29 cellular contexts compared by ENCODE assay signal in genomic region chr3:123037015-123037375, GRCh38. TPM values are rescaled to one million over a fixed set of nuclear protein-coding genes. Genes with fewer than 3 reads are reported as not detected.
"Had no signal": no experiment of that assay in that cellular context is flagged by ENCODE, and none has a peak within 500 bp of the region (broad histone marks: within the 10 kb centered on the region; RNA-seq: fewer than 3 reads in every experiment).

No MANE protein-coding gene starts in this region.

- H3K36me3 ChIP-seq: cardiac muscle cell had no signal

- H3K4me3 ChIP-seq: cardiac muscle cell, PC-9 had no signal

- H2AFZ ChIP-seq: PC-9 had no signal

- H3K27ac Mint-ChIP-seq: activated CD4-positive, alpha-beta memory T cell treated with anti-CD3 and anti-CD28 coated beads, Interleukin-2, amount 10 ng/mL, durations not matched to agents 7 days and 5 days; activated CD8-positive, alpha-beta memory T cell treated with anti-CD3 and anti-CD28 coated beads, Interleukin-2, amount 10 ng/mL, durations not matched to agents 7 days and 5 days; activated naive CD4-positive, alpha-beta T cell treated with anti-CD3 and anti-CD28 coated beads, Interleukin-2, amount 10 ng/mL, durations not matched to agents 7 days and 5 days; activated naive CD8-positive, alpha-beta T cell; activated naive CD8-positive, alpha-beta T cell treated with anti-CD3 and anti-CD28 coated beads, Interleukin-2, amount 50 U/mL, for 24 hours; WTC11 had no signal

- H3K36me3 Mint-ChIP-seq: activated CD8-positive, alpha-beta memory T cell treated with anti-CD3 and anti-CD28 coated beads, Interleukin-2, amount 10 ng/mL, durations not matched to agents 7 days and 5 days; activated naive CD4-positive, alpha-beta T cell treated with anti-CD3 and anti-CD28 coated beads, Interleukin-2, amount 10 ng/mL, durations not matched to agents 7 days and 5 days; activated naive CD8-positive, alpha-beta T cell; WTC11 had no signal

- H3K27ac ChIP-seq: cardiac muscle cell, KMS-11, PC-9, RWPE1 had no signal

- DNase-seq: activated CD4-positive, alpha-beta memory T cell treated with anti-CD3 and anti-CD28 coated beads, Interleukin-2, amount 10 ng/mL, durations not matched to agents 7 days and 5 days; activated CD4-positive, alpha-beta T cell treated with anti-CD3 and anti-CD28 coated beads for 4 hours; activated CD4-positive, CD25-positive, alpha-beta regulatory T cell treated with anti-CD3 and anti-CD28 coated beads, Interleukin-2, amount 50 U/mL, for 72 hours; activated CD8-positive, alpha-beta memory T cell treated with anti-CD3 and anti-CD28 coated beads for 24 hours; activated CD8-positive, alpha-beta memory T cell treated with anti-CD3 and anti-CD28 coated beads, Interleukin-2, amount 10 ng/mL, durations not matched to agents 7 days and 5 days; activated CD8-positive, alpha-beta memory T cell treated with anti-CD3 and anti-CD28 coated beads, Interleukin-2, amount 50 U/mL, for 48 hours; activated effector memory CD4-positive, alpha-beta T cell treated with Interleukin-2 at 50 U/mL for 16 hours; activated naive CD4-positive, alpha-beta T cell treated with anti-CD3 and anti-CD28 coated beads, Interleukin-2, amount 10 ng/mL, durations not matched to agents 7 days and 5 days; activated naive CD8-positive, alpha-beta T cell treated with anti-CD3 and anti-CD28 coated beads, Interleukin-2, amount 50 U/mL, for 24 hours; activated T-cell treated with anti-CD3 and anti-CD28 coated beads, Interleukin-2, amount 50 U/mL, for 48 hours; anterior cingulate cortex; NCI-H1092 treated with DMSO at 0.1 percent for 48 hours; NCI-H1417; NCI-H146; NCI-H187; NCI-H2029 treated with DMSO at 0.1 percent for 48 hours; NCI-H2227 treated with DMSO at 0.1 percent for 48 hours; NCI-H446; NCI-H510A treated with DMSO at 0.1 percent for 48 hours; Right ventricle myocardium superior had no signal

- ATAC-seq: activated CD8-positive, alpha-beta memory T cell treated with anti-CD3 and anti-CD28 coated beads, Interleukin-2, amount 10 ng/mL, durations not matched to agents 7 days and 5 days; activated naive CD8-positive, alpha-beta T cell treated with anti-CD3 and anti-CD28 coated beads, Interleukin-2, amount 50 U/mL, for 24 hours; WTC11 had no signal

- H3K27me3 ChIP-seq: cardiac muscle cell had no signal

- H3K4me3 Mint-ChIP-seq: activated CD4-positive, alpha-beta memory T cell treated with anti-CD3 and anti-CD28 coated beads, Interleukin-2, amount 10 ng/mL, durations not matched to agents 7 days and 5 days; activated CD8-positive, alpha-beta memory T cell treated with anti-CD3 and anti-CD28 coated beads, Interleukin-2, amount 10 ng/mL, durations not matched to agents 7 days and 5 days; activated naive CD4-positive, alpha-beta T cell treated with anti-CD3 and anti-CD28 coated beads, Interleukin-2, amount 10 ng/mL, durations not matched to agents 7 days and 5 days; activated naive CD8-positive, alpha-beta T cell; activated naive CD8-positive, alpha-beta T cell treated with anti-CD3 and anti-CD28 coated beads, Interleukin-2, amount 50 U/mL, for 24 hours; central memory CD8-positive, alpha-beta T cell; WTC11 had no signal

- H3K9ac ChIP-seq: KMS-11 had no signal

- H3K4me1 Mint-ChIP-seq: activated CD4-positive, alpha-beta memory T cell treated with anti-CD3 and anti-CD28 coated beads, Interleukin-2, amount 10 ng/mL, durations not matched to agents 7 days and 5 days; activated CD8-positive, alpha-beta memory T cell treated with anti-CD3 and anti-CD28 coated beads, Interleukin-2, amount 10 ng/mL, durations not matched to agents 7 days and 5 days; activated naive CD4-positive, alpha-beta T cell treated with anti-CD3 and anti-CD28 coated beads, Interleukin-2, amount 10 ng/mL, durations not matched to agents 7 days and 5 days; activated naive CD8-positive, alpha-beta T cell treated with anti-CD3 and anti-CD28 coated beads, Interleukin-2, amount 50 U/mL, for 24 hours; central memory CD8-positive, alpha-beta T cell had no signal

- H3K9me3 Mint-ChIP-seq: activated CD4-positive, alpha-beta memory T cell treated with anti-CD3 and anti-CD28 coated beads, Interleukin-2, amount 10 ng/mL, durations not matched to agents 7 days and 5 days; activated naive CD4-positive, alpha-beta T cell treated with anti-CD3 and anti-CD28 coated beads, Interleukin-2, amount 10 ng/mL, durations not matched to agents 7 days and 5 days; activated naive CD8-positive, alpha-beta T cell treated with anti-CD3 and anti-CD28 coated beads, Interleukin-2, amount 50 U/mL, for 24 hours; central memory CD8-positive, alpha-beta T cell; WTC11 had no signal

RNA-seq across cellular contexts. Expression of gene SEMA5B, which starts 9.4 kb away (rescaled TPM):
- total RNA-seq: activated CD8-positive, alpha-beta memory T cell treated with anti-CD3 and anti-CD28 coated beads, Interleukin-2, amount 10 ng/mL, durations not matched to agents 7 days and 5 days; PC-9; T-helper 1 cell treated with Interleukin-12 subunit alpha and Interleukin-12 subunit beta and Interleukin-4 antibody, amounts not matched to agents 30 ng/mL and 1 ng/mL, for 36 hours; T-helper 2 cell treated with Interferon-gamma antibody and Interleukin-4, amounts not matched to agents 100 ng/mL and 5 ng/mL, for 36 hours had no signal
